ENCODE assay signal across 16 cellular contexts in genomic region chr1:215890438-215890837, GRCh38.
DNase-seq lines count a peak whose midpoint lies in the region; ATAC-seq, FAIRE-seq and TF ChIP-seq lines count a peak whose summit lies in the region.
"Had no signal": no experiment of that assay in that cellular context is flagged by ENCODE, and none has a peak within 500 bp of the region (broad histone marks: within the 10 kb centered on the region; RNA-seq: fewer than 3 reads in every experiment).

No MANE protein-coding gene starts in this region.

- H3K9me3 ChIP-seq in tibial artery: no peaks in the 10 kb centered on the region
- H3K9me3 ChIP-seq in endodermal cell (ENCODE audit: control insufficient read depth, low read length): no peaks in the 10 kb centered on the region
- H3K9me3 ChIP-seq in kidney (ENCODE audit: control insufficient read depth in 1 of 2, low read length in 2 of 2): no peaks in the 10 kb centered on the region
- H3K9me3 ChIP-seq in colonic mucosa: no peaks in the 10 kb centered on the region
- H3K9me3 ChIP-seq: upper lobe of right lung had no signal

- peak; percentile 2 for DNase-seq in GM13977 (ENCODE audit: low spot score)
- no peak for DNase-seq in tibial artery
- DNase-seq in endodermal cell: no peak
- no peak for DNase-seq in kidney
- DNase-seq in colonic mucosa: no peak
- DNase-seq: activated T-cell treated with anti-CD3 and anti-CD28 coated beads, Interleukin-2, amount 50 U/mL, for 72 hours; EL; occipital lobe; SHP77; T-helper 9 cell; upper lobe of right lung had no signal

- no peaks in the 10 kb centered on the region for H3K36me3 ChIP-seq in tibial artery
- H3K36me3 ChIP-seq in endodermal cell (ENCODE audit: control insufficient read depth, insufficient read depth, low read length): no peaks in the 10 kb centered on the region
- no peaks in the 10 kb centered on the region for H3K36me3 ChIP-seq in kidney (ENCODE audit: control insufficient read depth in 1 of 2, insufficient read depth in 2 of 2, low read length in 2 of 2)
- H3K36me3 ChIP-seq in colonic mucosa: no peaks in the 10 kb centered on the region
- H3K36me3 ChIP-seq: upper lobe of right lung had no signal

- H3K4me3 Mint-ChIP-seq in endodermal cell: no peak overlapping the region
- H3K4me3 Mint-ChIP-seq: activated T-cell treated with anti-CD3 and anti-CD28 coated beads, Interleukin-2, amount 50 U/mL, for 72 hours; stimulated activated effector memory CD8-positive, alpha-beta T cell treated with anti-CD3 and anti-CD28 coated beads, Interleukin-12 subunit alpha, Interleukin-12 subunit beta, amount 100 ng/mL, for 72 hours had no signal

- no peaks in the 10 kb centered on the region for H3K36me3 Mint-ChIP-seq in endodermal cell (ENCODE audit: low read depth)
- H3K36me3 Mint-ChIP-seq: stimulated activated effector memory CD8-positive, alpha-beta T cell treated with anti-CD3 and anti-CD28 coated beads, Interleukin-12 subunit alpha, Interleukin-12 subunit beta, amount 100 ng/mL, for 72 hours had no signal

- H3K4me3 ChIP-seq in tibial artery (no peak overlapping the region), endodermal cell (ENCODE audit: low read length) (no peak overlapping the region), kidney (ENCODE audit: low read length in 2 of 2) (no peak overlapping the region), colonic mucosa (no peak overlapping the region)
- H3K4me3 ChIP-seq: upper lobe of right lung had no signal

- no peaks in the 10 kb centered on the region for H3K4me1 ChIP-seq in tibial artery
- H3K4me1 ChIP-seq in endodermal cell (ENCODE audit: control insufficient read depth, insufficient read depth, low read length): no peaks in the 10 kb centered on the region
- H3K4me1 ChIP-seq in kidney (ENCODE audit: control insufficient read depth in 1 of 2, insufficient read depth in 1 of 2, low read depth in 1 of 2, low read length in 2 of 2): no peaks in the 10 kb centered on the region
- H3K4me1 ChIP-seq in colonic mucosa: no peaks in the 10 kb centered on the region
- H3K4me1 ChIP-seq: upper lobe of right lung had no signal

- H3K27ac Mint-ChIP-seq in endodermal cell: no peak overlapping the region
- H3K27ac Mint-ChIP-seq: activated T-cell treated with anti-CD3 and anti-CD28 coated beads, Interleukin-2, amount 50 U/mL, for 72 hours; stimulated activated effector memory CD8-positive, alpha-beta T cell treated with anti-CD3 and anti-CD28 coated beads, Interleukin-12 subunit alpha, Interleukin-12 subunit beta, amount 100 ng/mL, for 72 hours had no signal

- intact Hi-C loops in tibial artery (cut with DNase I; ENCODE audit: low total_unique reads) (no loop called here), kidney (cut with DNase I) (no loop called here), colonic mucosa (cut with DNase I) (no loop called here)

- 90 to 100% methylated on average over 1 to 3 of the region's 3 CpGs for WGBS in endodermal cell (ENCODE audit: insufficient coverage in 1 of 2, insufficient read length in 1 of 2), 2 experiments

- H3K27ac ChIP-seq in tibial artery (no peak overlapping the region), endodermal cell (ENCODE audit: low read depth, low read length) (no peak overlapping the region), kidney (ENCODE audit: low read depth in 2 of 2, low read length in 2 of 2) (no peak overlapping the region), colonic mucosa (no peak overlapping the region)
- H3K27ac ChIP-seq: epithelial cell of prostate, upper lobe of right lung had no signal

- H3K9ac ChIP-seq in endodermal cell (ENCODE audit: extremely low read depth, low read length, poor library complexity, severe bottlenecking) (no peak overlapping the region), kidney (ENCODE audit: low read length in 2 of 2) (no peak overlapping the region), colonic mucosa (ENCODE audit: low read depth in 2 of 2, low read length in 2 of 2) (no peak overlapping the region)

- H3K4me1 Mint-ChIP-seq in endodermal cell: peaks cover 2% of the 10 kb centered on the region
- H3K4me1 Mint-ChIP-seq: stimulated activated effector memory CD8-positive, alpha-beta T cell treated with anti-CD3 and anti-CD28 coated beads, Interleukin-12 subunit alpha, Interleukin-12 subunit beta, amount 100 ng/mL, for 72 hours had no signal

- no peaks in the 10 kb centered on the region for H3K9me3 Mint-ChIP-seq in endodermal cell

- no peak for FAIRE-seq in kidney (lab: Jason Lieb, UNC)

- ATAC-seq in GM21390 (IDR thresholded peaks at IDR 0.05; ENCODE audit: unreplicated experiment): peak; percentile 76
- peak; percentile 69 for ATAC-seq in HG02885 (IDR thresholded peaks at IDR 0.05; ENCODE audit: poor library complexity, unreplicated experiment)
- ATAC-seq in HG03571 (IDR thresholded peaks at IDR 0.05; ENCODE audit: unreplicated experiment): peak; percentile 51
- ATAC-seq: activated T-cell treated with anti-CD3 and anti-CD28 coated beads, Interleukin-2, amount 50 U/mL, for 72 hours; stimulated activated effector memory CD8-positive, alpha-beta T cell treated with anti-CD3 and anti-CD28 coated beads, Interleukin-12 subunit alpha, Interleukin-12 subunit beta, amount 100 ng/mL, for 72 hours; upper lobe of right lung had no signal

- H3K27me3 ChIP-seq in tibial artery (no peaks in the 10 kb centered on the region), endodermal cell (ENCODE audit: control insufficient read depth, insufficient read depth, low read length, poor library complexity, severe bottlenecking) (no peaks in the 10 kb centered on the region), colonic mucosa (no peaks in the 10 kb centered on the region)
- H3K27me3 ChIP-seq: upper lobe of right lung had no signal

- no peaks in the 10 kb centered on the region for H3K27me3 Mint-ChIP-seq in endodermal cell (ENCODE audit: insufficient read depth)

- in situ Hi-C loops in GM13977 (cut with MboI; ENCODE audit: low pct_unique_long_range_greater_than_20kb, low sequenced_read_pairs, unreplicated experiment): no loop called here

- TF ChIP-seq CTCF in GM13977 (IDR thresholded peaks at IDR 0.05; ENCODE audit: extremely low read depth, insufficient read depth, missing control alignments): no peak
- no peak for TF ChIP-seq CTCF in tibial artery (IDR thresholded peaks at IDR 0.05)
- TF ChIP-seq CTCF in endodermal cell (conservative IDR thresholded peaks at IDR 0.05): no peak
- no peak for TF ChIP-seq CTCF in kidney (IDR thresholded peaks at IDR 0.05; ENCODE audit: borderline replicate concordance, extremely low read depth, insufficient read depth)
- no peak for TF ChIP-seq CTCF in colonic mucosa (IDR thresholded peaks at IDR 0.05)
